8 cellular contexts compared by ENCODE assay signal in the genomic region with DNA sequence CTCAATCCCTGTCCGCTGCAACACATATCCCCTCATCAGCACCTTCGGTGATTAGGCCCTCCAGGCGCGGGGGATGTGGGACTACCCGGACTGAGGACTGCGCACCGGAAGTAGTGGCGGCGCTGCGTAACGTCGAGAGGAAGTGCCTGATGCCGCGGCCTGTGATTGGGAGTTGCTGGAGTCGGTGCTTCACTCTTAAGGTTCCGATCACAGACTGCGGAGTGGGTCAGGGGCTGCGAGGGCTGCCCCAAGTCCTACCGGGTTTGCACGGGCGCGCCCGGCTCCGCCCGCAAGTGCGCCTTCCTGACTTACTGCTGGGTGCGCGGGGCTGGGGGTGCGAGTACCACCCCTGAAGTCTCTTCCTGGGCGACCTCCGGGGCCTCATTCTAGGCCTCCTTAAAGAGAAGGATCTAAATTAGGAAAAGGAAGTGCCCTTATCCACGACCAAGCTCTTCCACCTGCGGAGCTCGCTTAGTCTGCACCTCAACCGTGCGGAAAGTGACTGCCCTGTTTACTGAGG. TPM values are rescaled to one million over a fixed set of nuclear protein-coding genes. Genes with fewer than 3 reads are reported as not detected.
DNase-seq lines count a peak whose midpoint lies in the region; ATAC-seq and TF ChIP-seq lines count a peak whose summit lies in the region.

A gene (plus strand): TSS at position 192 of the 520 bp plus-strand sequence. CDS start 1,822 bp downstream, outside the sequence.

- peaks cover 17% of the 10 kb centered on the region for H3K4me1 Mint-ChIP-seq in CD14-positive monocyte
- H3K4me1 Mint-ChIP-seq in activated CD4-positive, alpha-beta memory T cell treated with anti-CD3 and anti-CD28 coated beads, Interleukin-2, amount 10 ng/mL, durations not matched to agents 7 days and 5 days: peaks cover 23% of the 10 kb centered on the region

- TF ChIP-seq CTCF in CD14-positive monocyte (IDR thresholded peaks at IDR 0.05) (no peak), lower leg skin (IDR thresholded peaks at IDR 0.05) (no peak)

- intact Hi-C loops in CD14-positive monocyte (cut with micrococcal nuclease): no loop called here
- intact Hi-C loops in lower leg skin (cut with DNase I; ENCODE audit: low total_unique reads): no loop called here

- CTCF ChIA-PET in activated CD4-positive, alpha-beta memory T cell treated with anti-CD3 and anti-CD28 coated beads, Interleukin-2, amount 10 ng/mL, durations not matched to agents 7 days and 5 days (lab: Charles Lee): interaction anchor here (1.7 to 3.7 kb wide), 2 partner anchors 9 to 65 kb away, joined by 13 to 18 read pairs; no protein-coding TSS in a partner anchor

- peak; percentile 88 for DNase-seq in CD14-positive monocyte (ENCODE audit: low spot score)
- DNase-seq in NCI-H82 (lab: John Stamatoyannopoulos, UW): peak; percentile 95
- DNase-seq in activated CD4-positive, alpha-beta memory T cell treated with anti-CD3 and anti-CD28 coated beads, Interleukin-2, amount 10 ng/mL, durations not matched to agents 7 days and 5 days: peak; percentile 91
- peak; percentile 95 for DNase-seq in ecto neural progenitor cell (ENCODE audit: low spot score)
- peak; percentile 89 to 98 for DNase-seq in lower leg skin (ENCODE audit: low spot score in 2 of 2)
- DNase-seq in stimulated activated CD4-positive, alpha-beta T cell treated with anti-CD3 and anti-CD28 coated beads, Interleukin-4, amount 100 ng/mL, for 24 hours: peak; percentile 93

- H3K36me3 Mint-ChIP-seq in CD14-positive monocyte: peaks cover 25 to 32% of the 10 kb centered on the region in 2 donors
- H3K36me3 Mint-ChIP-seq in activated CD4-positive, alpha-beta memory T cell treated with anti-CD3 and anti-CD28 coated beads, Interleukin-2, amount 10 ng/mL, durations not matched to agents 7 days and 5 days (ENCODE audit: low read depth): peaks cover 20% of the 10 kb centered on the region

- peak within 1 kb of the TSS; percentile 47 to 94 (median 89) for H3K27ac Mint-ChIP-seq in CD14-positive monocyte
- peak within 1 kb of the TSS; percentile 72 for H3K27ac Mint-ChIP-seq in activated CD4-positive, alpha-beta memory T cell treated with anti-CD3 and anti-CD28 coated beads, Interleukin-2, amount 10 ng/mL, durations not matched to agents 7 days and 5 days

- POLR2A ChIA-PET in activated CD4-positive, alpha-beta memory T cell treated with anti-CD3 and anti-CD28 coated beads, Interleukin-2, amount 10 ng/mL, durations not matched to agents 7 days and 5 days (lab: Charles Lee): interaction anchor here (0.6 to 1.5 kb wide), 3 partner anchors 9 to 12 kb away, joined by 3 to 7 read pairs (median 4); no protein-coding TSS in a partner anchor

- peak; percentile 97 for ATAC-seq in GM19395 (IDR thresholded peaks at IDR 0.05; ENCODE audit: unreplicated experiment)
- peak; percentile 99 for ATAC-seq in HG03521 (IDR thresholded peaks at IDR 0.05; ENCODE audit: unreplicated experiment)

- peaks cover 5 to 23% (median 13%) of the 10 kb centered on the region in 7 donors for H3K9me3 Mint-ChIP-seq in CD14-positive monocyte
- peaks cover 8% of the 10 kb centered on the region for H3K9me3 Mint-ChIP-seq in activated CD4-positive, alpha-beta memory T cell treated with anti-CD3 and anti-CD28 coated beads, Interleukin-2, amount 10 ng/mL, durations not matched to agents 7 days and 5 days

- peaks cover 15 to 28% (median 21%) of the 10 kb centered on the region in 3 donors for H3K27me3 Mint-ChIP-seq in CD14-positive monocyte (ENCODE audit: low read depth in 3 of 3)
- peaks cover 20% of the 10 kb centered on the region for H3K27me3 Mint-ChIP-seq in activated CD4-positive, alpha-beta memory T cell treated with anti-CD3 and anti-CD28 coated beads, Interleukin-2, amount 10 ng/mL, durations not matched to agents 7 days and 5 days

- H3K4me3 Mint-ChIP-seq in CD14-positive monocyte: peak within 1 kb of the TSS; percentile 90 to 95
- H3K4me3 Mint-ChIP-seq in activated CD4-positive, alpha-beta memory T cell treated with anti-CD3 and anti-CD28 coated beads, Interleukin-2, amount 10 ng/mL, durations not matched to agents 7 days and 5 days: peak within 1 kb of the TSS; percentile 92

- 0% methylated on average over 23 to 24 of the region's 36 CpGs for WGBS in lower leg skin, 2 donors

- H3K4me3 ChIP-seq in lower leg skin (ENCODE audit: low read depth, poor library complexity, severe bottlenecking): peak within 1 kb of the TSS; percentile 77

- no peak for TF ChIP-seq POLR2A in lower leg skin (IDR thresholded peaks at IDR 0.05)

RNA-seq across cellular contexts. Expression of the gene that starts here (rescaled TPM):
- 10 to 100 TPM; 22.7 to 25.8 TPM for polyA plus RNA-seq in CD14-positive monocyte
- 10 to 100 TPM; 25.4 to 32.0 TPM for total RNA-seq in activated CD4-positive, alpha-beta memory T cell treated with anti-CD3 and anti-CD28 coated beads, Interleukin-2, amount 10 ng/mL, durations not matched to agents 7 days and 5 days
- total RNA-seq in lower leg skin: 10 to 100 TPM; 34.0 to 43.9 (median 39.8) TPM

Comparison
In these comparisons a context has a peak if more than half of its experiments do, and no peak if none do; other contexts are left out.
1. Peak in every context shown above with its lines: DNase-seq, ATAC-seq and H3K4me3 ChIP-seq.